In genomic region chr7:7449055-7449454, GRCh38 we compare ENCODE assay signal across 26 cellular contexts.
"Had no signal": no experiment of that assay in that cellular context is flagged by ENCODE, and none has a peak within 500 bp of the region (broad histone marks: within the 10 kb centered on the region; RNA-seq: fewer than 3 reads in every experiment).

No MANE protein-coding gene starts in this region.

- FAIRE-seq: astrocyte, bronchial epithelial cell, keratinocyte had no signal

- H3K27ac Mint-ChIP-seq: activated B cell treated with CpG ODN at 0.5 μM for 24 hours; activated CD4-positive, alpha-beta T cell treated with anti-CD3 and anti-CD28 coated beads for 36 hours; activated naive CD8-positive, alpha-beta T cell; activated T-cell treated with anti-CD3 and anti-CD28 coated beads, Interleukin-2, amount 50 U/mL, for 24 hours; activated T-helper 17 cell treated with anti-CD3 and anti-CD28 coated beads, Interleukin-2, amount 50 U/mL, for 72 hours; endodermal cell; memory B cell; natural killer cell treated with Interleukin-12 subunit alpha and Interleukin-12 subunit beta and Interleukin-15 and Interleukin-18, amount 100 ng/mL, for 72 hours had no signal

- H3K9me3 ChIP-seq: prostate gland had no signal

- H3K27ac ChIP-seq: adrenal gland, epithelial cell of prostate, gastroesophageal sphincter, heart left ventricle, prostate gland, upper lobe of left lung had no signal

- DNase-seq: activated B cell treated with CpG ODN at 0.5 μM for 24 hours; activated CD4-positive, alpha-beta T cell treated with anti-CD3 and anti-CD28 coated beads for 36 hours; activated CD4-positive, alpha-beta T cell treated with anti-CD3 and anti-CD28 coated beads, Interleukin-2, amount 50 U/mL, for 4 hours; activated CD8-positive, alpha-beta memory T cell treated with anti-CD3 and anti-CD28 coated beads for 24 hours; activated CD8-positive, alpha-beta memory T cell treated with anti-CD3 and anti-CD28 coated beads, Interleukin-2, amount 50 U/mL, for 4 hours; activated T-cell treated with anti-CD3 and anti-CD28 coated beads, Interleukin-2, amount 50 U/mL, for 24 hours; adrenal gland; cortex of kidney; endodermal cell; heart left ventricle; left colon; right cardiac atrium; stimulated activated CD4-positive, alpha-beta T cell treated with anti-CD3 and anti-CD28 coated beads, Interleukin-12 subunit alpha, Interleukin-12 subunit beta, amount 100 ng/mL, for 4 hours; stimulated activated CD4-positive, alpha-beta T cell treated with anti-CD3 and anti-CD28 coated beads, Interleukin-4, amount 100 ng/mL, for 4 hours; stimulated activated naive CD8-positive, alpha-beta T cell treated with anti-CD3 and anti-CD28 coated beads, Interleukin-15, Interleukin-2, amounts not matched to agents 100 U/mL and 50 U/mL, for 24 hours; upper lobe of left lung had no signal

- H3K27me3 Mint-ChIP-seq: activated B cell treated with CpG ODN at 0.5 μM for 24 hours; activated CD4-positive, alpha-beta T cell treated with anti-CD3 and anti-CD28 coated beads for 36 hours; activated T-cell treated with anti-CD3 and anti-CD28 coated beads, Interleukin-2, amount 50 U/mL, for 24 hours had no signal

- ATAC-seq: activated CD4-positive, alpha-beta T cell treated with anti-CD3 and anti-CD28 coated beads for 36 hours; activated T-helper 17 cell treated with anti-CD3 and anti-CD28 coated beads, Interleukin-2, amount 50 U/mL, for 72 hours; gastroesophageal sphincter; heart left ventricle; left colon; natural killer cell treated with Interleukin-12 subunit alpha and Interleukin-12 subunit beta and Interleukin-15 and Interleukin-18, amount 100 ng/mL, for 72 hours; right cardiac atrium; stimulated activated naive CD8-positive, alpha-beta T cell treated with anti-CD3 and anti-CD28 coated beads, Interleukin-15, Interleukin-2, amounts not matched to agents 100 U/mL and 50 U/mL, for 24 hours had no signal

- H3K4me1 Mint-ChIP-seq: activated B cell treated with CpG ODN at 0.5 μM for 24 hours; activated T-helper 17 cell treated with anti-CD3 and anti-CD28 coated beads, Interleukin-2, amount 50 U/mL, for 72 hours; endodermal cell; memory B cell had no signal

- H3K27me3 ChIP-seq: adrenal gland, gastroesophageal sphincter, heart left ventricle, upper lobe of left lung had no signal

- H3K4me3 ChIP-seq: adrenal gland, gastroesophageal sphincter, heart left ventricle, prostate gland, upper lobe of left lung had no signal

- H3K36me3 ChIP-seq: adrenal gland, heart left ventricle, prostate gland, upper lobe of left lung had no signal

- H3K4me3 Mint-ChIP-seq: activated B cell treated with CpG ODN at 0.5 μM for 24 hours; activated CD4-positive, alpha-beta T cell treated with anti-CD3 and anti-CD28 coated beads for 36 hours; activated naive CD8-positive, alpha-beta T cell; activated T-cell treated with anti-CD3 and anti-CD28 coated beads, Interleukin-2, amount 50 U/mL, for 24 hours; activated T-helper 17 cell treated with anti-CD3 and anti-CD28 coated beads, Interleukin-2, amount 50 U/mL, for 72 hours; endodermal cell; memory B cell; natural killer cell treated with Interleukin-12 subunit alpha and Interleukin-12 subunit beta and Interleukin-15 and Interleukin-18, amount 100 ng/mL, for 72 hours had no signal

- H3K4me1 ChIP-seq: adrenal gland, gastroesophageal sphincter, prostate gland, upper lobe of left lung had no signal
